In the genomic region with DNA sequence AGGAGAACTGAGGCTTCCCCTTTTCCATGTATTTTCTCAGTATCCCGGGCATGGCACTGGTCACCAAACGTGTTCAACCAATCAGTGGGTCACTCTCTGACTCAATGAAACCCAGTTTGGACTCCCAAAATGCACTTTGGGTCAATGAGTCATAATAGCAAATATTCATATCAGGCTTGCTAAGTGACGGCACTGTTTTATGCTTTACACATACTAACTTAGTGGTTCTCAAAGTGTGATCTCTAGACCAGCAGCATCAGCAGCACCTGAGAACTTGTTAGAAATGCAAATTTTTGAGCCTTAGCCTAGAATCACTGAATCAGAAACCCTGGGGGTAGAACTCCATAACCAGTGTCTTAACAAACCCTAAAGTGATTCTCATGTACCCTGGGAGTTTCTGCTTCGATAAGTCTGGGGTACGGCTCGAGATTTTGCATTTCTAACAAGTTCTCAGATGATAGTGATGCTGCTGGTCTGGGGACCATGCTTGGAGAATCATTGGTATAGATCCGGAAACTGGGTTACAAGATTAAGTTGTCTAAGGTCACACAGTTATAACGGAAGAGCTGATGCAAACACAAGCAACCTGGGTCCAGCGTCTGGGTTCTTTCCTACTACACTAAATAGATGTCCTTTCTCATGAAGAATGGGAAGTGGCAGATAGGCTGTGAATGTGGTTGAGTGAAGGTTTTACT, we compare ENCODE assay signal across 8 cellular contexts. TPM values are rescaled to one million over a fixed set of nuclear protein-coding genes. Genes with fewer than 3 reads are reported as not detected.
DNase-seq lines count a peak whose midpoint lies in the region; ATAC-seq and TF ChIP-seq lines count a peak whose summit lies in the region.

No MANE protein-coding gene starts in this region.

- H3K36me3 ChIP-seq in BLaER1 (no peaks in the 10 kb centered on the region), adrenal gland (replicated peaks in 1 of 2) (no peaks in the 10 kb centered on the region)

- peak overlapping the region; percentile 49; the same call in 1 of the 2 replicates for H3K9ac ChIP-seq in BLaER1

- ATAC-seq in GM18907 (IDR thresholded peaks at IDR 0.05; ENCODE audit: unreplicated experiment) (peak; percentile 76), HG03025 (IDR thresholded peaks at IDR 0.05; ENCODE audit: low FRiP score, unreplicated experiment) (peak; percentile 52)

- H3K4me1 ChIP-seq in BLaER1 (peaks cover 89% of the 10 kb centered on the region), adrenal gland (replicated peaks in 1 of 2) (peaks cover 10 to 21% of the 10 kb centered on the region in 2 donors)

- intact Hi-C loops in adrenal gland (cut with DNase I) = no loop called here

- no peak for TF ChIP-seq POLR2A in adrenal gland (IDR thresholded peaks at IDR 0.05)

- no peaks in the 10 kb centered on the region for H3K27me3 ChIP-seq in BLaER1
- H3K27me3 ChIP-seq in adrenal gland = no peaks in the 10 kb centered on the region

- H3K36me3 Mint-ChIP-seq in activated CD4-positive, alpha-beta memory T cell treated with anti-CD3 and anti-CD28 coated beads, Interleukin-2, amount 10 ng/mL, durations not matched to agents 7 days and 5 days (ENCODE audit: low read depth) = peaks cover 3% of the 10 kb centered on the region

- H3K4me3 ChIP-seq in BLaER1 (no peak overlapping the region), adrenal gland (no peak overlapping the region)

- H3K4me2 ChIP-seq in BLaER1 = peak overlapping the region; percentile 85

- H3K9me3 Mint-ChIP-seq in activated CD4-positive, alpha-beta memory T cell treated with anti-CD3 and anti-CD28 coated beads, Interleukin-2, amount 10 ng/mL, durations not matched to agents 7 days and 5 days = no peaks in the 10 kb centered on the region

- H4K20me1 ChIP-seq in BLaER1 = no peaks in the 10 kb centered on the region

- DNase-seq in activated CD4-positive, alpha-beta memory T cell treated with anti-CD3 and anti-CD28 coated beads, Interleukin-2, amount 10 ng/mL, durations not matched to agents 7 days and 5 days = peak; percentile 34
- no peak for DNase-seq in adrenal gland
- no peak for DNase-seq in UCSD-AML1 (lab: John Stamatoyannopoulos, UW; ENCODE audit: unreplicated experiment)
- DNase-seq in DMS 273 treated with DMSO at 0.1 percent for 48 hours (lab: John Stamatoyannopoulos, UW) = no peak
- DNase-seq in ecto neural progenitor cell (ENCODE audit: low spot score) = no peak

- 73 to 82% (median 78%) methylated on average over 9 of the region's 9 CpGs for WGBS in adrenal gland, 4 donors

- H3K4me1 Mint-ChIP-seq in activated CD4-positive, alpha-beta memory T cell treated with anti-CD3 and anti-CD28 coated beads, Interleukin-2, amount 10 ng/mL, durations not matched to agents 7 days and 5 days = peaks cover 64% of the 10 kb centered on the region

- POLR2A ChIA-PET in activated CD4-positive, alpha-beta memory T cell treated with anti-CD3 and anti-CD28 coated beads, Interleukin-2, amount 10 ng/mL, durations not matched to agents 7 days and 5 days (lab: Charles Lee) = interaction anchor here (0.7 to 4.6 kb wide), 16 partner anchors 8 to 262 kb away, joined by 3 to 70 read pairs (median 6); no protein-coding TSS in a partner anchor

- no peak for TF ChIP-seq CTCF in adrenal gland (IDR thresholded peaks at IDR 0.05)

- H3K4me3 Mint-ChIP-seq in activated CD4-positive, alpha-beta memory T cell treated with anti-CD3 and anti-CD28 coated beads, Interleukin-2, amount 10 ng/mL, durations not matched to agents 7 days and 5 days = peak overlapping the region; percentile 24

- H3K27ac ChIP-seq in BLaER1 = peak overlapping the region; percentile 93
- H3K27ac ChIP-seq in adrenal gland = no peak overlapping the region

- CTCF ChIA-PET in activated CD4-positive, alpha-beta memory T cell treated with anti-CD3 and anti-CD28 coated beads, Interleukin-2, amount 10 ng/mL, durations not matched to agents 7 days and 5 days (lab: Charles Lee) = interaction anchor here (0.8 to 1.6 kb wide), 5 partner anchors 26 to 391 kb away, joined by 3 to 4 read pairs (median 3); no protein-coding TSS in a partner anchor

- H3K27ac Mint-ChIP-seq in activated CD4-positive, alpha-beta memory T cell treated with anti-CD3 and anti-CD28 coated beads, Interleukin-2, amount 10 ng/mL, durations not matched to agents 7 days and 5 days = peak overlapping the region; percentile 89

- no peaks in the 10 kb centered on the region for H3K9me3 ChIP-seq in BLaER1
- no peaks in the 10 kb centered on the region for H3K9me3 ChIP-seq in adrenal gland (replicated peaks in 1 of 3)

- no peaks in the 10 kb centered on the region for H3K27me3 Mint-ChIP-seq in activated CD4-positive, alpha-beta memory T cell treated with anti-CD3 and anti-CD28 coated beads, Interleukin-2, amount 10 ng/mL, durations not matched to agents 7 days and 5 days

RNA-seq across cellular contexts. Expression of a gene that starts 35.6 kb away (rescaled TPM):
- total RNA-seq in activated CD4-positive, alpha-beta memory T cell treated with anti-CD3 and anti-CD28 coated beads, Interleukin-2, amount 10 ng/mL, durations not matched to agents 7 days and 5 days = 100 to 1,000 TPM; 572 to 584 TPM
- 10 to 100 TPM; 29.9 to 61.7 (median 46.8) TPM for total RNA-seq in adrenal gland
- 10 to 100 TPM in 2 of 3 donors, 1 to 10 TPM in 1; 9.6 to 34.1 (median 17.9) TPM for polyA plus RNA-seq in adrenal gland

Comparison
In these comparisons a context has a peak if more than half of its experiments do, and no peak if none do; other contexts are left out.
1. RNA of a gene that starts 35.6 kb away (total RNA-seq): 572 to 584 TPM in activated CD4-positive, alpha-beta memory T cell treated with anti-CD3 and anti-CD28 coated beads, Interleukin-2, amount 10 ng/mL, durations not matched to agents 7 days and 5 days; 29.9 to 61.7 TPM in adrenal gland; every median in the first group is over 4 times any median in the second.